Comparison of ENCODE assay signal across 33 cellular contexts in genomic region chr18:76482267-76482666, GRCh38.
"Had no signal": no experiment of that assay in that cellular context is flagged by ENCODE, and none has a peak within 500 bp of the region (broad histone marks: within the 10 kb centered on the region; RNA-seq: fewer than 3 reads in every experiment).

No MANE protein-coding gene starts in this region.

- H3K9me3 ChIP-seq: adrenal gland, body of pancreas, breast epithelium, MG63, Peyer's patch had no signal

- H3K4me1 ChIP-seq: breast epithelium had no signal

- H3K27ac ChIP-seq: adrenal gland, body of pancreas, breast epithelium, Peyer's patch, VCaP had no signal

- H3K27me3 ChIP-seq: adrenal gland, body of pancreas, breast epithelium, Peyer's patch had no signal

- DNase-seq: activated B cell treated with CpG ODN at 0.5 μM for 24 hours; activated CD4-positive, alpha-beta memory T cell treated with anti-CD3 and anti-CD28 coated beads for 36 hours; activated CD4-positive, alpha-beta T cell treated with anti-CD3 and anti-CD28 coated beads for 4 hours; activated CD4-positive, alpha-beta T cell treated with anti-CD3 and anti-CD28 coated beads, Interleukin-2, amount 50 U/mL, for 1 hour; activated CD4-positive, CD25-positive, alpha-beta regulatory T cell treated with anti-CD3 and anti-CD28 coated beads, Interleukin-2, amount 50 U/mL, for 72 hours; activated CD8-positive, alpha-beta memory T cell treated with anti-CD3 and anti-CD28 coated beads, Interleukin-2, amount 50 U/mL, for 4 hours; activated gamma-delta T cell treated with Interleukin-2 at 50 U/mL for 16 hours; activated naive CD4-positive, alpha-beta T cell treated with anti-CD3 and anti-CD28 coated beads for 36 hours; activated T-cell treated with anti-CD3 and anti-CD28 coated beads for 4 hours; activated T-cell treated with anti-CD3 and anti-CD28 coated beads, Interleukin-2, amount 50 U/mL, for 4 hours; adrenal gland; body of pancreas; Kasumi-1; KG1; MG63; NCI-H1048; NCI-H1105 treated with DMSO at 0.1 percent for 48 hours; NCI-H1436 treated with DMSO at 0.1 percent for 48 hours; NCI-H1694 treated with DMSO at 0.1 percent for 48 hours; NCI-H2029; NCI-H345; NCI-H524 treated with DMSO at 0.1 percent for 48 hours; RPMI8226; SW 1271; T-helper 1 cell; T-helper 2 cell; T-helper 9 cell had no signal

- FAIRE-seq: astrocyte had no signal

- ATAC-seq: activated naive CD4-positive, alpha-beta T cell treated with anti-CD3 and anti-CD28 coated beads, Interleukin-2, amount 50 U/mL, for 72 hours; activated T-cell treated with anti-CD3 and anti-CD28 coated beads, Interleukin-2, amount 50 U/mL, for 4 hours; body of pancreas; Right ventricle myocardium inferior had no signal

- H3K36me3 ChIP-seq: adrenal gland, breast epithelium, MG63, Peyer's patch had no signal

- H3K4me3 ChIP-seq: adrenal gland, body of pancreas, breast epithelium, MG63, Peyer's patch had no signal
